Comparison of ENCODE assay signal across 1 cellular context in genomic region chr2:59888706-59889105, GRCh38.
TF ChIP-seq lines count a peak whose summit lies in the region.

No MANE protein-coding gene starts in this region.

TF ChIP-seq in GM23338, 12 proteins besides CTCF, POLR2A, EP300 and RAD21:
- TF ChIP-seq ZNF462 (CRISPR knock-in tag; IDR thresholded peaks at IDR 0.05) (no peak), JUNB (IDR thresholded peaks at IDR 0.05; ENCODE audit: unreplicated experiment) (no peak), ZNF114 (CRISPR knock-in tag; IDR thresholded peaks at IDR 0.05) (no peak), EZH2phosphoT487 (IDR thresholded peaks at IDR 0.05; ENCODE audit: unreplicated experiment) (no peak)
